In the genomic region with DNA sequence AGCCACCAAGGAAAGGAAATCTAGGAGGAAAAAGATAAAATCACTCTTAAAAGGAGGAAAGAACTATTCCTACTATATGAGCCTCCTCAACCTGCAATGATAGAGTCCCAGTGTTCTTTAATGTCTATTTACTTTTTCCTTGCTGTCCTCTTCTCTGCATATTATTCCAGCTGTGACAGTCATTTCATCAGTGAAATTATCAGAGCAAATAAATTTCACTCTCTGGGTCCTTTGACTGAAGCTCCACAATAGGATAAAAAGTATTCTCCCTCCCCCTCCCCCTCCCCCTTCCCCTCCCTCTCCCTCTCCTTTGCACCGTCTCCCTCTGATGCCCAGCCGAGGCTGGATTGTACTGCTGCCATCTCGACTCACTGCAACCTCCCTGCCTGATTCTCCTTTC, we compare ENCODE assay signal across 20 cellular contexts.
DNase-seq lines count a peak whose midpoint lies in the region; ATAC-seq, FAIRE-seq and TF ChIP-seq lines count a peak whose summit lies in the region.
"Had no signal": no experiment of that assay in that cellular context is flagged by ENCODE, and none has a peak within 500 bp of the region (broad histone marks: within the 10 kb centered on the region; RNA-seq: fewer than 3 reads in every experiment).

No MANE protein-coding gene starts in this region.

- H3K79me2 ChIP-seq in MM.1S (ENCODE audit: low read length), result no peaks in the 10 kb centered on the region
- no peaks in the 10 kb centered on the region for H3K79me2 ChIP-seq in hepatocyte

- CTCF ChIA-PET in A549 (lab: Yijun Ruan, JAX), result interaction anchor here (1.0 kb wide), 1 partner anchor 233 kb away, joined by 3 read pairs; no protein-coding TSS in a partner anchor

- H3K9me3 ChIP-seq in A549, result no peaks in the 10 kb centered on the region
- no peaks in the 10 kb centered on the region for H3K9me3 ChIP-seq in MM.1S (replicated peaks; ENCODE audit: insufficient read depth, low read length)
- no peaks in the 10 kb centered on the region for H3K9me3 ChIP-seq in hepatocyte (ENCODE audit: low read depth)

- H2AFZ ChIP-seq in MM.1S (ENCODE audit: low read length), result 0 out of 2 replicates have a peak overlapping the region, but pooled peaks have one; percentile 5
- H2AFZ ChIP-seq in hepatocyte, result no peak overlapping the region
- H2AFZ ChIP-seq: GM23338 had no signal

- 78% methylated on average over 3 of the region's 3 CpGs for WGBS in A549 (ENCODE audit: missing lambda C conversion rate)
- WGBS in hepatocyte (ENCODE audit: low lambda C conversion rate, missing lambda C conversion rate), result 91% methylated on average over 3 of the region's 3 CpGs

- H3F3A ChIP-seq in MM.1S (ENCODE audit: insufficient read depth, low read length), result no peaks in the 10 kb centered on the region

- H3K36me3 ChIP-seq in MM.1S (replicated peaks; ENCODE audit: insufficient read depth, low read length) (no peaks in the 10 kb centered on the region), hepatocyte (replicated peaks; ENCODE audit: insufficient read depth, low read depth) (no peaks in the 10 kb centered on the region)
- H3K36me3 ChIP-seq: BLaER1 had no signal

- TF ChIP-seq RAD21 in A549 (conservative IDR thresholded peaks at IDR 0.05 in 1 of 2, IDR thresholded peaks at IDR 0.05 in 1 of 2), result no peak

- TF ChIP-seq POLR2A in A549 (IDR thresholded peaks at IDR 0.05; ENCODE audit: low read length), result no peak

- H3K4me2 ChIP-seq in A549, result no peak overlapping the region
- H3K4me2 ChIP-seq in MM.1S (ENCODE audit: low read depth, low read length), result no peak overlapping the region
- H3K4me2 ChIP-seq in hepatocyte, result no peak overlapping the region
- H3K4me2 ChIP-seq: BLaER1, GM23338 had no signal

- H4K20me1 ChIP-seq in MM.1S (ENCODE audit: insufficient read depth, low read length) (no peaks in the 10 kb centered on the region), hepatocyte (ENCODE audit: insufficient read depth, poor library complexity, severe bottlenecking) (no peaks in the 10 kb centered on the region)
- H4K20me1 ChIP-seq: BLaER1 had no signal

- POLR2A ChIA-PET in A549 (lab: Yijun Ruan, JAX), result no interaction called here

- H3K4me3 ChIP-seq in A549, result no peak overlapping the region
- H3K4me3 ChIP-seq in MM.1S (ENCODE audit: low read length), result no peak overlapping the region
- no peak overlapping the region for H3K4me3 ChIP-seq in hepatocyte
- H3K4me3 ChIP-seq: BLaER1, GM12878, GM23338 had no signal

- no peak for DNase-seq in A549 (ENCODE audit: low read depth in 1 of 2, low spot score in 1 of 2)
- DNase-seq in MM.1S, result no peak
- no peak for DNase-seq in hepatocyte (ENCODE audit: low spot score)
- DNase-seq in retina, result no peak
- DNase-seq: Caco-2; CD4-positive, CD25-positive, alpha-beta regulatory T cell; CD8-positive, alpha-beta T cell; DMS 273 treated with DMSO at 0.1 percent for 48 hours; DMS79; EL; GDM1; H9 had no signal

- H3K9me2 ChIP-seq in MM.1S (replicated peaks; ENCODE audit: insufficient read depth, low read length), result no peaks in the 10 kb centered on the region
- H3K9me2 ChIP-seq in hepatocyte (replicated peaks; ENCODE audit: insufficient read depth), result no peaks in the 10 kb centered on the region

- H3K27ac ChIP-seq in A549 (peak overlapping the region; percentile 1 to 68; a peak in 4 of 6 replicates), MM.1S (ENCODE audit: low read length) (no peak overlapping the region), hepatocyte (peak overlapping the region; percentile 61)
- H3K27ac ChIP-seq: BLaER1, C4-2B had no signal

- H3K4me1 ChIP-seq in A549, result peaks cover 32% of the 10 kb centered on the region
- H3K4me1 ChIP-seq in MM.1S (ENCODE audit: low read length), result no peaks in the 10 kb centered on the region
- peaks cover 31% of the 10 kb centered on the region for H3K4me1 ChIP-seq in hepatocyte (ENCODE audit: insufficient read depth)

- TF ChIP-seq CTCF in A549 (IDR thresholded peaks at IDR 0.05) (no peak), MM.1S (IDR thresholded peaks at IDR 0.05; ENCODE audit: low read length) (no peak), hepatocyte (IDR thresholded peaks at IDR 0.05; ENCODE audit: poor library complexity) (no peak)

- H3K27me3 ChIP-seq in MM.1S (replicated peaks; ENCODE audit: insufficient read depth, low read length) (no peaks in the 10 kb centered on the region), hepatocyte (no peaks in the 10 kb centered on the region)
- H3K27me3 ChIP-seq: BLaER1 had no signal

- FAIRE-seq in A549 (lab: Jason Lieb, UNC), result no peak
- FAIRE-seq: D721Med, GM12878 had no signal

- ATAC-seq in A549 (no peak), HG02870 (IDR thresholded peaks at IDR 0.05; ENCODE audit: unreplicated experiment) (no peak), GM21576 (IDR thresholded peaks at IDR 0.05; ENCODE audit: unreplicated experiment) (no peak)
- ATAC-seq: CD8-positive, alpha-beta T cell; GM12878; GM23338; HCT116 had no signal

- no peak overlapping the region for H3K9ac ChIP-seq in MM.1S (ENCODE audit: low read length)
- H3K9ac ChIP-seq: BLaER1 had no signal

- TF ChIP-seq EP300 in A549 (IDR thresholded peaks at IDR 0.05), result no peak

TF ChIP-seq in A549, 52 proteins besides CTCF, POLR2A, EP300 and RAD21:
- no peak for TF ChIP-seq NFE2L2 (conservative IDR thresholded peaks at IDR 0.05; ENCODE audit: low read length)
